13 cellular contexts compared by ENCODE assay signal in the genomic region with DNA sequence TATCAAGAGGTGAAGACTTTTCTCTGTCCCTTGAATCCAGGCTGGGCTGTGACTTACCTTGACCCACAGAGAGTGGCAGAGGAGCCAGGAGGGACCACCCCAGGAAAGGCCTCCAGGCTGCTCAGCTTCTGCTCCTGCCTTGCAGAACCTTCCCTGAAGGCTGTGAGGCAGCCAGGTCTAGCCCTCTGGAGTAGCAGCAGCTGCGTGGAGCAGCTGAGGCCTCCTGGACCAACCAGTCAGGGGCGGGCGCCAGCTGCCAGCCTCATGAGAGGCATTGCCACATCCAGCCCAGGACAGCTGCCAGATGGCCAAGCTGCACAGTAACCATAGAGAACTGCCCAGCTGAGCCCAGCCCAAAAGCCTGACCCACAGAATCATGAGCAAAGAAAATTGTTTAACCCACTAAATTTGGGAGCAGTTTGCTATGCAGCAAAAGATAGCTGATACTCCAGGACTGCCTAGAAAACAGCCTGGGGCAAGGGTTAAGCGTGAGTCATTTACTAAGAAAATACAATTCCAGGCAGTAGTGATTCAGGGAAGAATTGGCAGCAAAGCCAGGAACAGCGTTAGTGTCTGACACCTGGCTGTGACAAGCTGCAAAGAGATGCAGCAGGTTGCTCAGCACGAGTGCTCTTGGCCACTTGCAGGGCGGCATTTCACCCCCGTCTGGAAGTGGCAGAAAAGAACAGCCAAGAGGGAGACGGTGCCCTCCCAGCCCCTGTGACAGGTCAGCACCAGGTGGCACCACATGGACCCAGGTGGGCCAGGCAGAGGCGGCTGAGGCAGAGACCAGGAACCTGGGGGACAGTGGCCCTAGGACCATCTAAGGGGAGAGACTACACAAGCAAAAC. TPM values are rescaled to one million over a fixed set of nuclear protein-coding genes. Genes with fewer than 3 reads are reported as not detected.
DNase-seq lines count a peak whose midpoint lies in the region; ATAC-seq and TF ChIP-seq lines count a peak whose summit lies in the region.
"Had no signal": no experiment of that assay in that cellular context is flagged by ENCODE, and none has a peak within 500 bp of the region (broad histone marks: within the 10 kb centered on the region; RNA-seq: fewer than 3 reads in every experiment).

No MANE protein-coding gene starts in this region.

- intact Hi-C loops in colonic mucosa (cut with DNase I) = no loop called here

- H3K4ac ChIP-seq in mesendoderm (ENCODE audit: low read depth, low read length) = no peak overlapping the region

- H4K5ac ChIP-seq in mesendoderm (ENCODE audit: low read length) = no peak overlapping the region

- no peaks in the 10 kb centered on the region for H3K9me3 ChIP-seq in colonic mucosa

- no peaks in the 10 kb centered on the region for H3K79me1 ChIP-seq in mesendoderm (ENCODE audit: low read length)

- H3K9ac ChIP-seq in colonic mucosa (ENCODE audit: low read depth in 2 of 2, low read length in 2 of 2) (no peak overlapping the region), mesendoderm (ENCODE audit: low read length) (no peak overlapping the region)

- no peak overlapping the region for H3K4me2 ChIP-seq in mesendoderm (ENCODE audit: low read length)

- ATAC-seq in HG03175 (IDR thresholded peaks at IDR 0.05; ENCODE audit: unreplicated experiment) = no peak
- no peak for ATAC-seq in HG03135 (IDR thresholded peaks at IDR 0.05; ENCODE audit: unreplicated experiment)
- ATAC-seq in GM21390 (IDR thresholded peaks at IDR 0.05; ENCODE audit: unreplicated experiment) = no peak

- no peaks in the 10 kb centered on the region for H3K4me1 ChIP-seq in colonic mucosa
- H3K4me1 ChIP-seq in mesendoderm (ENCODE audit: control insufficient read depth, low read depth, low read length) = no peaks in the 10 kb centered on the region

- H3K18ac ChIP-seq in mesendoderm (ENCODE audit: low read length) = no peak overlapping the region

- no peak overlapping the region for H2BK5ac ChIP-seq in mesendoderm (ENCODE audit: low read length)

- H4K8ac ChIP-seq in mesendoderm (ENCODE audit: low read depth, low read length) = no peak overlapping the region

- DNase-seq in EH (ENCODE audit: low read depth) (peak; percentile 51), NCI-H1092 treated with DMSO at 0.1 percent for 48 hours (lab: John Stamatoyannopoulos, UW) (peak; percentile 59), colonic mucosa (peak; percentile 36), mesendoderm (peak; percentile 48)
- DNase-seq in activated CD4-positive, alpha-beta T cell treated with anti-CD3 and anti-CD28 coated beads, Interleukin-2, amount 50 U/mL, for 48 hours = no peak
- DNase-seq: H9, NCI-H1436 had no signal

- no peak for TF ChIP-seq CTCF in colonic mucosa (IDR thresholded peaks at IDR 0.05)

- H3K27me3 ChIP-seq in colonic mucosa (no peaks in the 10 kb centered on the region), mesendoderm (ENCODE audit: insufficient read depth, low read length, poor library complexity) (no peaks in the 10 kb centered on the region)

- H3K79me2 ChIP-seq in mesendoderm (ENCODE audit: control insufficient read depth, insufficient read depth, low read length) = no peaks in the 10 kb centered on the region

- no peak overlapping the region for H3K56ac ChIP-seq in mesendoderm (ENCODE audit: low read length)

- no peak overlapping the region for H2BK15ac ChIP-seq in mesendoderm (replicated peaks; ENCODE audit: low read depth)

- WGBS in mesendoderm (ENCODE audit: extremely low coverage, insufficient coverage, low lambda C conversion rate) = no CpG with 5 or more reads among the region's 10 CpGs

- no peak overlapping the region for H3K27ac ChIP-seq in colonic mucosa
- H3K27ac ChIP-seq in mesendoderm (ENCODE audit: low read depth, low read length) = no peak overlapping the region
- H3K27ac ChIP-seq: WERI-Rb-1 had no signal

- H3K36me3 ChIP-seq in colonic mucosa = no peaks in the 10 kb centered on the region
- H3K36me3 ChIP-seq in mesendoderm (ENCODE audit: control insufficient read depth, insufficient read depth, low read length) = no peaks in the 10 kb centered on the region
- H3K36me3 ChIP-seq: WERI-Rb-1 had no signal

- no peak overlapping the region for H2BK120ac ChIP-seq in mesendoderm (ENCODE audit: low read depth, low read length)

- no peak overlapping the region for H3K23ac ChIP-seq in mesendoderm (ENCODE audit: low read length)

- H3K4me3 ChIP-seq in colonic mucosa = no peak overlapping the region
- no peak overlapping the region for H3K4me3 ChIP-seq in mesendoderm (ENCODE audit: low read length)

- H2AK5ac ChIP-seq in mesendoderm (ENCODE audit: low read length) = no peak overlapping the region

RNA-seq across cellular contexts. Expression of a gene that starts 14.7 kb away (rescaled TPM):
- 1 to 10 TPM; 1.2 to 2.3 TPM for total RNA-seq in colonic mucosa
- 0.93 TPM for polyA plus RNA-seq in mesendoderm (2013, experiment 1 of 2)
- 1.2 TPM for polyA plus RNA-seq in mesendoderm (2013, experiment 2 of 2)

RNA-seq across cellular contexts. Expression of a gene that starts 34.5 kb away (rescaled TPM):
- total RNA-seq in colonic mucosa = not detected
- polyA plus RNA-seq in mesendoderm (2013, experiment 1 of 2) = 0.03 TPM
- polyA plus RNA-seq in mesendoderm (2013, experiment 2 of 2) = 0.07 TPM
- total RNA-seq: liver, ureter had no signal
- polyA plus RNA-seq: liver had no signal

Comparison
In these comparisons a context has a peak if more than half of its experiments do, and no peak if none do; other contexts are left out.
1. DNase-seq: peak in EH (single experiment), NCI-H1092 treated with DMSO at 0.1 percent for 48 hours (single experiment), colonic mucosa (single experiment) and mesendoderm (single experiment); none in activated CD4-positive, alpha-beta T cell treated with anti-CD3 and anti-CD28 coated beads, Interleukin-2, amount 50 U/mL, for 48 hours (0 of 2).